Comparison of ENCODE assay signal across 26 cellular contexts in the genomic region with DNA sequence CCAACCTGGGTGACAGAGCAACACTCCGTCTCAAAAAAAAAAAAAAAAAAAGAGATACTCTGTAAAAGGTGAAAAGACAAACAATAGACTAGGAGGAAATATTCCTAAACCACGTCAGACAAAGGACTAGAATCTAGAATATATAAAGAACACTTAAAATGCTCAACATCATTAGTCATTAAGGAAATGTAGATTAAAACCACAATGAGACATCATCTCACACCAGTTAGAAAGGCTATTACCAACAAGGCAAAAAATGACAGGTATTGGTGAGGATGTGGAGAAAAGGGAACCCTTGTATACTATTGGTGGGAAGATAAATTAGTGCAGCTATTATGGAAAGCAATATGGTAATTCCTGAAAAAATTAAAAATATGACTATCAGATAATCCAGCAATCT.
"Had no signal": no experiment of that assay in that cellular context is flagged by ENCODE, and none has a peak within 500 bp of the region (broad histone marks: within the 10 kb centered on the region; RNA-seq: fewer than 3 reads in every experiment).

No MANE protein-coding gene starts in this region.

- H3K4me3 ChIP-seq: cardiac muscle cell, colonic mucosa, gastroesophageal sphincter, heart left ventricle, left lung, lower lobe of right lung, right lobe of liver, vagina had no signal

- ATAC-seq: activated naive CD4-positive, alpha-beta T cell treated with anti-CD3 and anti-CD28 coated beads, Interleukin-2, amount 50 U/mL, for 72 hours; activated T-cell treated with anti-CD3 and anti-CD28 coated beads, Interleukin-2, amount 50 U/mL, for 72 hours; gastroesophageal sphincter; heart left ventricle; left lung; lower lobe of right lung; right lobe of liver; stimulated activated memory B cell treated with anti-CD40 and anti-IgM and Interleukin-4, amounts not matched to agents 10 μg/mL and 1 μg/mL and 100 μg/mL, for 72 hours; stimulated activated naive CD8-positive, alpha-beta T cell treated with anti-CD3 and anti-CD28 coated beads, Interleukin-15, amount 100 ng/mL, for 72 hours had no signal

- FAIRE-seq: endometrium had no signal

- DNase-seq: activated CD4-positive, alpha-beta T cell treated with anti-CD3 and anti-CD28 coated beads for 4 hours; activated CD4-positive, alpha-beta T cell treated with anti-CD3 and anti-CD28 coated beads, Interleukin-2, amount 50 U/mL, for 4 hours; activated naive CD4-positive, alpha-beta T cell; activated T-cell treated with anti-CD3 and anti-CD28 coated beads for 4 hours; activated T-cell treated with anti-CD3 and anti-CD28 coated beads, Interleukin-2, amount 50 U/mL, for 72 hours; cerebellar nuclear complex; colonic mucosa; effector CD8-positive, alpha-beta T cell; erythroblast; heart left ventricle; hypothalamus; immature natural killer cell; left lung; posterior cingulate gyrus; right lobe of liver; stimulated activated CD4-positive, alpha-beta T cell treated with anti-CD3 and anti-CD28 coated beads, Interleukin-4, amount 100 ng/mL, for 24 hours; stimulated activated naive CD8-positive, alpha-beta T cell treated with anti-CD3 and anti-CD28 coated beads, Interleukin-15, amount 100 ng/mL, for 72 hours; substantia nigra; T-helper 1 cell had no signal
